ENCODE assay signal across 1 cellular context in the genomic region with DNA sequence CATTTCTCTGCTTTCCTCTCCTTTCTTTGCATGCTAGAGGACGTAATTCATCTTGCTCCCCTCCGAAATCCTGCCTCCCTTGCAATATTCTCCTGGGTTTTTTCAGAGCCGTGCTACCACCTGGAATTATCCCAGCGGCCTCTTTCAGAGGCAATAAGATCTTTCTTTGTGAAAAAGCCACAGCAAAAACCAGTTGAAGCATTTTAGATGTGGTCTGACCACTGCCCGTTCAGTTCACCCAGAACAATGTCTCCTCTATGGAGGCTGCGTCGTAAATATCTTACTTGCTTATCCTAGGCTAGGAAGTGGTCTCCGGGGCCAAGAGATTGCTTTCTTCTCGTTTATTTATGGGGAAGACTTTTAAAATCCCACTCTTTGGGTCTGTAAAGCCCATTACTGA.
TF ChIP-seq lines count a peak whose summit lies in the region.

No MANE protein-coding gene starts in this region.

TF ChIP-seq in GM23338, 12 proteins besides CTCF, POLR2A, EP300 and RAD21 (continued from another document):
- TF ChIP-seq, protein P1, sequence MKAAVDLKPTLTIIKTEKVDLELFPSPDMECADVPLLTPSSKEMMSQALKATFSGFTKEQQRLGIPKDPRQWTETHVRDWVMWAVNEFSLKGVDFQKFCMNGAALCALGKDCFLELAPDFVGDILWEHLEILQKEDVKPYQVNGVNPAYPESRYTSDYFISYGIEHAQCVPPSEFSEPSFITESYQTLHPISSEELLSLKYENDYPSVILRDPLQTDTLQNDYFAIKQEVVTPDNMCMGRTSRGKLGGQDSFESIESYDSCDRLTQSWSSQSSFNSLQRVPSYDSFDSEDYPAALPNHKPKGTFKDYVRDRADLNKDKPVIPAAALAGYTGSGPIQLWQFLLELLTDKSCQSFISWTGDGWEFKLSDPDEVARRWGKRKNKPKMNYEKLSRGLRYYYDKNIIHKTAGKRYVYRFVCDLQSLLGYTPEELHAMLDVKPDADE (IDR thresholded peaks at IDR 0.05): no peak
- TF ChIP-seq EZH2 (IDR thresholded peaks at IDR 0.05; ENCODE audit: low read depth, unreplicated experiment): no peak
- TF ChIP-seq STAT1 (IDR thresholded peaks at IDR 0.05; ENCODE audit: unreplicated experiment): no peak
- TF ChIP-seq POLR2AphosphoS5 (IDR thresholded peaks at IDR 0.05; ENCODE audit: low read depth): no peak
- no peak for TF ChIP-seq EZH2phosphoT487 (IDR thresholded peaks at IDR 0.05; ENCODE audit: unreplicated experiment)
